ENCODE assay signal across 1 cellular context in genomic region chr10:125679436-125679835, GRCh38.
TF ChIP-seq lines count a peak whose summit lies in the region.

No MANE protein-coding gene starts in this region.

TF ChIP-seq in IMR-90, 13 proteins besides CTCF, POLR2A, EP300 and RAD21 (continued from another document):
- TF ChIP-seq MXI1 (IDR thresholded peaks at IDR 0.05; ENCODE audit: borderline replicate concordance, low read depth, low read length) (no peak), CEBPB (IDR thresholded peaks at IDR 0.05; ENCODE audit: low read depth, low read length) (no peak), USF2 (IDR thresholded peaks at IDR 0.05; ENCODE audit: low read depth, low read length) (no peak), RCOR1 (IDR thresholded peaks at IDR 0.05; ENCODE audit: insufficient replicate concordance, low read length) (no peak), CHD1 (IDR thresholded peaks at IDR 0.05; ENCODE audit: low read depth, low read length) (no peak), NFE2L2 (IDR thresholded peaks at IDR 0.05; ENCODE audit: low read depth, low read length) (no peak), ELK1 (IDR thresholded peaks at IDR 0.05; ENCODE audit: borderline replicate concordance, low read depth, low read length) (no peak)
